ENCODE assay signal across 14 cellular contexts in the genomic region with DNA sequence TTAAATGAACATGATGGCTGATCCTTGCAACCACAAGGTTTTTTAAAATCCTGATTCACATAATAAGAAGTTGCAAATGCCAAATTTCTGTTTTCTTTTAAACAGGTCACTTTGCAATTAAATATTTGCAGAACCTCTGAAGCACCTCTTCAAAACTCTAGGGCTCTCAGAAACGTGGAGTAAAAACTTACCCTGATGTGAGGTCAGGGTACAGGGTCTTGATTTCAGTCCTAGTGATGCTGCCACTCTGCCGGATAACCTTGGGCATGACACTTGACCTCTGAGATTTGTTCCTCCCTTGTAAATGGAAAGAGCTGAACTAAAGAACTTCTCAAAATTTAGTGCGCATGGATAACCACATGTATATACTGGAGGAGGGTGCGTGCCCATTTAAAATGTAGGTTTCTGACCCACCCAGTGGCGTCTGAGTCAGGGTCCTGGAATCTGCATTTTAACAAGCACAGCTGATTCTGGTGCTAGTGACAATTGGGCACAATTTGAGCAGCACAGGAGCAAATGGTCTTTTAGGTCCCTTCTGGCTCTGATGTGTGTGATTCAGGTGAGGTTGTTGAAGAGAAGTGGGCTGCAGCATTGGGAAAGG.
"Had no signal": no experiment of that assay in that cellular context is flagged by ENCODE, and none has a peak within 500 bp of the region (broad histone marks: within the 10 kb centered on the region; RNA-seq: fewer than 3 reads in every experiment).

No MANE protein-coding gene starts in this region.

- H3K4me3 ChIP-seq: breast epithelium, coronary artery, mucosa of descending colon, smooth muscle cell, thoracic aorta, upper lobe of left lung had no signal

- DNase-seq: activated B cell treated with CpG ODN at 0.5 μM for 24 hours; activated CD4-positive, alpha-beta T cell treated with anti-CD3 and anti-CD28 coated beads for 4 hours; activated CD8-positive, alpha-beta memory T cell treated with anti-CD3 and anti-CD28 coated beads, Interleukin-2, amount 50 U/mL, for 4 hours; activated T-cell treated with anti-CD3 and anti-CD28 coated beads, Interleukin-2, amount 50 U/mL, for 4 hours; left ventricle myocardium superior; mucosa of descending colon; stimulated activated CD4-positive, alpha-beta T cell treated with anti-CD3 and anti-CD28 coated beads, Interleukin-4, amount 100 ng/mL, for 24 hours had no signal

- FAIRE-seq: astrocyte, frontal cortex had no signal

- H3K27ac ChIP-seq: breast epithelium, coronary artery, thoracic aorta had no signal

- H3K36me3 ChIP-seq: breast epithelium, thoracic aorta, upper lobe of left lung had no signal

- H3K4me1 ChIP-seq: breast epithelium had no signal

- H3K9me3 ChIP-seq: breast epithelium, mucosa of descending colon, thoracic aorta, upper lobe of left lung had no signal

- H3K27me3 ChIP-seq: breast epithelium, upper lobe of left lung had no signal

- H3K4me2 ChIP-seq: smooth muscle cell had no signal
